In the genomic region with DNA sequence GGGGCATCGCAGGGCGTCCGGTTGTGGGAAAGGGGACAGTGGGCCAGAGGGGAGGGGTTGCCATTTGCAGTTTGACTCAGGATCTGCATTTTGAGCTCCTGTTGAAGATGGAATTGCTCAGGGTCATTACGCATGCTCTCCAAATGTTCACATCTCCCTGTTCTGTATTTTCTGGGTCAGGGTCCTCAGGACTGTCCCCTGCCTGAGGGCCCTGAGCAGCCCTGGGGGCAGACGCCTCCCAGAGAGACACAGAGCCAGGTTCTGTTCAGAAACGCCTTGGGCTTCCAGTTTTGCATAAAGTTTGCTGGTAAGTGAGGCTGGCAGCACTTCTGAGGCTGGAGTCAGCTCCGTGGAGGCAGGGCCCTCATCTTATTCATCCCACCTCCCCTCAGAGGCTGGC, we compare ENCODE assay signal across 20 cellular contexts.
"Had no signal": no experiment of that assay in that cellular context is flagged by ENCODE, and none has a peak within 500 bp of the region (broad histone marks: within the 10 kb centered on the region; RNA-seq: fewer than 3 reads in every experiment).

No MANE protein-coding gene starts in this region.

- H3K9me3 ChIP-seq: neutrophil, uterus had no signal

- H3K4me1 ChIP-seq: uterus had no signal

- H3K36me3 ChIP-seq: neutrophil, tibial artery, upper lobe of left lung, uterus had no signal

- H2AFZ ChIP-seq: hepatocyte had no signal

- FAIRE-seq: colon, kidney, small intestine had no signal

- DNase-seq: dermis blood vessel endothelial cell; effector CD4-positive, alpha-beta T cell; foreskin melanocyte; kidney; left cardiac atrium; mammary epithelial cell; mucosa of descending colon; naive thymus-derived CD8-positive, alpha-beta T cell; posterior cingulate gyrus; right cardiac atrium; small intestine; stimulated activated CD4-positive, alpha-beta T cell treated with anti-CD3 and anti-CD28 coated beads, Interleukin-2, amount 100 ng/mL, for 48 hours; tibial artery; uterus had no signal

- H3K27ac ChIP-seq: hepatocyte, neutrophil, tibial artery, upper lobe of left lung, uterus had no signal

- H3K9me3 Mint-ChIP-seq: stimulated activated effector memory CD8-positive, alpha-beta T cell treated with anti-CD3 and anti-CD28 coated beads, Interleukin-12 subunit alpha, Interleukin-12 subunit beta, amount 100 ng/mL, for 72 hours; stimulated activated naive CD8-positive, alpha-beta T cell treated with anti-CD3 and anti-CD28 coated beads, Interleukin-15, Interleukin-2, amounts not matched to agents 100 ng/mL and 50 ng/mL, for 24 hours had no signal

- H3K79me2 ChIP-seq: hepatocyte had no signal

- H3K4me3 Mint-ChIP-seq: naive thymus-derived CD8-positive, alpha-beta T cell; stimulated activated effector memory CD8-positive, alpha-beta T cell treated with anti-CD3 and anti-CD28 coated beads, Interleukin-12 subunit alpha, Interleukin-12 subunit beta, amount 100 ng/mL, for 72 hours; stimulated activated naive CD8-positive, alpha-beta T cell treated with anti-CD3 and anti-CD28 coated beads, Interleukin-15, Interleukin-2, amounts not matched to agents 100 ng/mL and 50 ng/mL, for 24 hours had no signal

- H3K4me2 ChIP-seq: hepatocyte had no signal

- H3K36me3 Mint-ChIP-seq: naive thymus-derived CD8-positive, alpha-beta T cell; stimulated activated effector memory CD8-positive, alpha-beta T cell treated with anti-CD3 and anti-CD28 coated beads, Interleukin-12 subunit alpha, Interleukin-12 subunit beta, amount 100 ng/mL, for 72 hours had no signal

- ATAC-seq: left cardiac atrium; mucosa of descending colon; naive thymus-derived CD8-positive, alpha-beta T cell; right cardiac atrium; stimulated activated effector memory CD8-positive, alpha-beta T cell treated with anti-CD3 and anti-CD28 coated beads, Interleukin-12 subunit alpha, Interleukin-12 subunit beta, amount 100 ng/mL, for 72 hours had no signal

- H3K4me3 ChIP-seq: hepatocyte, mucosa of descending colon, tibial artery, upper lobe of left lung, uterus had no signal

- H3K27ac Mint-ChIP-seq: naive thymus-derived CD8-positive, alpha-beta T cell; stimulated activated effector memory CD8-positive, alpha-beta T cell treated with anti-CD3 and anti-CD28 coated beads, Interleukin-12 subunit alpha, Interleukin-12 subunit beta, amount 100 ng/mL, for 72 hours; stimulated activated naive CD8-positive, alpha-beta T cell treated with anti-CD3 and anti-CD28 coated beads, Interleukin-15, Interleukin-2, amounts not matched to agents 100 ng/mL and 50 ng/mL, for 24 hours had no signal
